Comparison of ENCODE assay signal across 29 cellular contexts in genomic region chr2:73370348-73370747, GRCh38.
"Had no signal": no experiment of that assay in that cellular context is flagged by ENCODE, and none has a peak within 500 bp of the region (broad histone marks: within the 10 kb centered on the region; RNA-seq: fewer than 3 reads in every experiment).

No MANE protein-coding gene starts in this region.

- H3K4me1 ChIP-seq: colonic mucosa, esophagus muscularis mucosa, esophagus squamous epithelium, foreskin keratinocyte, gastrocnemius medialis, gastroesophageal sphincter, heart left ventricle, heart right ventricle had no signal

- H3K36me3 ChIP-seq: colonic mucosa, esophagus muscularis mucosa, esophagus squamous epithelium, gastrocnemius medialis, gastroesophageal sphincter, heart left ventricle, heart right ventricle had no signal

- H3K27me3 ChIP-seq: colonic mucosa, gastrocnemius medialis had no signal

- FAIRE-seq: colon, endometrium, endothelial cell of umbilical vein, frontal cortex had no signal

- H3K9me3 Mint-ChIP-seq: dendritic cell treated with granulocyte-macrophage colony-stimulating factor and Interleukin-4, amounts not matched to agents 40 ng/mL and 50 ng/mL, for 4 days; effector memory CD8-positive, alpha-beta T cell; endodermal cell had no signal

- H3K27ac ChIP-seq: colonic mucosa, coronary artery, dorsolateral prefrontal cortex, epithelial cell of prostate, esophagus muscularis mucosa, esophagus squamous epithelium, foreskin keratinocyte, gastrocnemius medialis, gastroesophageal sphincter, heart left ventricle, heart right ventricle had no signal

- H3K4me3 ChIP-seq: colonic mucosa, coronary artery, dorsolateral prefrontal cortex, esophagus muscularis mucosa, esophagus squamous epithelium, gastrocnemius medialis, gastroesophageal sphincter, heart left ventricle, heart right ventricle had no signal

- H3K9me3 ChIP-seq: colonic mucosa, esophagus muscularis mucosa, esophagus squamous epithelium, gastrocnemius medialis, heart left ventricle had no signal

- DNase-seq: colonic mucosa; cortex of kidney; dermis blood vessel endothelial cell; dorsolateral prefrontal cortex; effector CD4-positive, alpha-beta T cell; effector CD8-positive, alpha-beta T cell; effector memory CD4-positive, alpha-beta T cell; effector memory CD8-positive, alpha-beta T cell; endodermal cell; erythroblast; esophagus squamous epithelium; foreskin fibroblast; foreskin keratinocyte; foreskin melanocyte; gastrocnemius medialis; glutamatergic neuron; head of caudate nucleus; heart left ventricle; heart right ventricle had no signal

- H3K4me3 Mint-ChIP-seq: dendritic cell treated with granulocyte-macrophage colony-stimulating factor and Interleukin-4, amounts not matched to agents 40 ng/mL and 50 ng/mL, for 4 days; effector memory CD8-positive, alpha-beta T cell; endodermal cell had no signal

- ATAC-seq: effector memory CD8-positive, alpha-beta T cell; esophagus mucosa; foreskin keratinocyte; gastrocnemius medialis; gastroesophageal sphincter; heart left ventricle; heart right ventricle had no signal

- H3K27ac Mint-ChIP-seq: dendritic cell treated with granulocyte-macrophage colony-stimulating factor and Interleukin-4, amounts not matched to agents 40 ng/mL and 50 ng/mL, for 4 days; effector memory CD8-positive, alpha-beta T cell; endodermal cell had no signal
